Comparison of ENCODE assay signal across 10 cellular contexts in genomic region chr18:59904051-59904601, GRCh38. TPM values are rescaled to one million over a fixed set of nuclear protein-coding genes. Genes with fewer than 3 reads are reported as not detected.
DNase-seq lines count a peak whose midpoint lies in the region; ATAC-seq and TF ChIP-seq lines count a peak whose summit lies in the region.
"Had no signal": no experiment of that assay in that cellular context is flagged by ENCODE, and none has a peak within 500 bp of the region (broad histone marks: within the 10 kb centered on the region; RNA-seq: fewer than 3 reads in every experiment).

No MANE protein-coding gene starts in this region.

- H3K4me1 ChIP-seq in BLaER1 (peaks cover 77% of the 10 kb centered on the region), iPS-20b (ENCODE audit: insufficient read depth, low read length) (peaks cover 24% of the 10 kb centered on the region; the same call in 1 of the 2 replicates), foreskin keratinocyte (peaks cover 35% of the 10 kb centered on the region)

- H3K9me3 Mint-ChIP-seq in T-cell = no peaks in the 10 kb centered on the region

- no peak for TF ChIP-seq CTCF in GM12864 (IDR thresholded peaks at IDR 0.05; ENCODE audit: low read depth, low read length, missing control alignments)
- TF ChIP-seq CTCF in lower leg skin (IDR thresholded peaks at IDR 0.05) = no peak
- TF ChIP-seq CTCF in foreskin keratinocyte (conservative IDR thresholded peaks at IDR 0.05) = no peak

- DNase-seq in GM12864 (ENCODE audit: low read depth) = no peak
- DNase-seq in T-cell = no peak
- DNase-seq in lower leg skin (ENCODE audit: low spot score in 2 of 2) = no peak
- DNase-seq in Kasumi-1 (lab: John Stamatoyannopoulos, UW) = no peak
- DNase-seq in foreskin keratinocyte = no peak
- DNase-seq: left colon, NCI-H748 treated with DMSO at 0.1 percent for 48 hours had no signal

- peak overlapping the region; percentile 52 for H3K9ac ChIP-seq in BLaER1
- H3K9ac ChIP-seq in iPS-20b (ENCODE audit: low read depth, low read length) = no peak overlapping the region; the same call in 1 of the 2 replicates

- POLR2A ChIA-PET in T-cell (lab: Charles Lee) = interaction anchor here (0.6 to 1.7 kb wide), 2 partner anchors 17 to 41 kb away, joined by 4 to 7 read pairs; no protein-coding TSS in a partner anchor

- peak overlapping the region; percentile 83 for H3K4me2 ChIP-seq in BLaER1

- peak overlapping the region; percentile 84 to 86 for H3K27ac Mint-ChIP-seq in T-cell

- 48 to 66% methylated on average over 1 of the region's 1 CpG for WGBS in lower leg skin, 2 donors

- H3K27ac ChIP-seq in BLaER1 (peak overlapping the region; percentile 56), iPS-20b (ENCODE audit: low read length) (no peak overlapping the region), foreskin keratinocyte (no peak overlapping the region)

- TF ChIP-seq POLR2A in lower leg skin (IDR thresholded peaks at IDR 0.05) = no peak

- H3K36me3 ChIP-seq in BLaER1 = peaks cover 8% of the 10 kb centered on the region
- H3K36me3 ChIP-seq in iPS-20b (ENCODE audit: insufficient read depth, low read depth, low read length) = peaks cover 37% of the 10 kb centered on the region

- H3K27me3 ChIP-seq in BLaER1 (no peaks in the 10 kb centered on the region), iPS-20b (ENCODE audit: insufficient read depth, low read length) (peaks cover 13% of the 10 kb centered on the region; the same call in 1 of the 2 replicates), foreskin keratinocyte (no peaks in the 10 kb centered on the region)

- peaks cover 62 to 67% (median 66%) of the 10 kb centered on the region in 3 donors for H3K4me1 Mint-ChIP-seq in T-cell

- CTCF ChIA-PET in T-cell (lab: Charles Lee) = no interaction called here

- H4K20me1 ChIP-seq in BLaER1 = peaks cover 41% of the 10 kb centered on the region

- peaks cover 0 to 1% of the 10 kb centered on the region in 2 donors for H3K27me3 Mint-ChIP-seq in T-cell

- peak overlapping the region in 1 of 3 donors; percentile 26 for H3K4me3 Mint-ChIP-seq in T-cell

- no peak for ATAC-seq in T-cell (replicated peaks in 1 of 4)
- ATAC-seq in GM19395 (IDR thresholded peaks at IDR 0.05; ENCODE audit: unreplicated experiment) = no peak
- no peak for ATAC-seq in foreskin keratinocyte
- ATAC-seq: left colon had no signal

- H3K4me3 ChIP-seq in BLaER1 (peak overlapping the region; percentile 49), GM12864 (ENCODE audit: low read depth, low read length) (peak overlapping the region; percentile 49), iPS-20b (ENCODE audit: low read length) (peak overlapping the region; percentile 25; the same call in 1 of the 2 replicates), lower leg skin (ENCODE audit: low read depth, poor library complexity, severe bottlenecking) (no peak overlapping the region)

- H3K36me3 Mint-ChIP-seq in T-cell = peaks cover 11% of the 10 kb centered on the region

- intact Hi-C loops in lower leg skin (cut with DNase I; ENCODE audit: low total_unique reads) = no loop called here

- H3K9me3 ChIP-seq in BLaER1 (no peaks in the 10 kb centered on the region), iPS-20b (ENCODE audit: insufficient read depth, low read depth, low read length) (no peaks in the 10 kb centered on the region)

RNA-seq across cellular contexts. Expression of gene PMAIP1, which starts 4.3 kb away (rescaled TPM):
- total RNA-seq in T-cell = 10 to 100 TPM; 17.8 to 81.5 (median 20.4) TPM
- 10 to 100 TPM; 11.8 to 34.3 (median 20.8) TPM for total RNA-seq in lower leg skin
- total RNA-seq in foreskin keratinocyte = 31.5 and 43.9 TPM in 2 replicates
- 19.6 and 30.1 TPM in 2 replicates for polyA plus RNA-seq in foreskin keratinocyte
